12 cellular contexts compared by ENCODE assay signal in genomic region chr2:209476367-209477191, GRCh38. TPM values are rescaled to one million over a fixed set of nuclear protein-coding genes. Genes with fewer than 3 reads are reported as not detected.
DNase-seq lines count a peak whose midpoint lies in the region.
"Had no signal": no experiment of that assay in that cellular context is flagged by ENCODE, and none has a peak within 500 bp of the region (broad histone marks: within the 10 kb centered on the region; RNA-seq: fewer than 3 reads in every experiment).

No MANE protein-coding gene starts in this region.

- H3K9me3 ChIP-seq in GM23248 (ENCODE audit: low read depth) = no peaks in the 10 kb centered on the region

- peak; percentile 93 for DNase-seq in DMS153 (lab: John Stamatoyannopoulos, UW)
- DNase-seq in NCI-H2081 (lab: John Stamatoyannopoulos, UW) = peak; percentile 91 to 99
- peak in 40 of 56 donors; percentile 3 to 77 (median 40) for DNase-seq in amygdala (lab: John Stamatoyannopoulos, UW)
- DNase-seq in left kidney (ENCODE audit: low read depth, low spot score) = peak; percentile 93
- DNase-seq in SKM-1 treated with dmso at 0.1 percent for 144 hours (lab: John Stamatoyannopoulos, UW; ENCODE audit: unreplicated experiment) = no peak
- DNase-seq in SK-N-DZ (ENCODE audit: low spot score) = no peak
- no peak for DNase-seq in GM23248
- no peak for DNase-seq in HK-2 (ENCODE audit: unreplicated experiment)
- DNase-seq: activated naive CD4-positive, alpha-beta T cell treated with anti-CD3 and anti-CD28 coated beads, Interleukin-2, amount 10 ng/mL, durations not matched to agents 7 days and 5 days; CD4-positive, CD25-positive, alpha-beta regulatory T cell; glutamatergic neuron; naive thymus-derived CD4-positive, alpha-beta T cell had no signal

- in situ Hi-C loops in GM23248 (cut with MboI) = no loop called here

- H3K4me1 ChIP-seq in GM23248 (ENCODE audit: insufficient read depth) = peaks cover 30% of the 10 kb centered on the region

- H3K4me3 ChIP-seq in GM23248 = no peak overlapping the region

- no peaks in the 10 kb centered on the region for H3K36me3 ChIP-seq in GM23248 (ENCODE audit: low read depth)

- no peak overlapping the region for H3K4me2 ChIP-seq in GM23248 (ENCODE audit: unreplicated experiment)

- H3K79me2 ChIP-seq in GM23248 (ENCODE audit: insufficient read depth) = no peaks in the 10 kb centered on the region

- 61 to 66% methylated on average over 8 of the region's 8 CpGs for WGBS in GM23248 (ENCODE audit: low coverage in 1 of 2, low lambda C conversion rate in 2 of 2, missing lambda C conversion rate in 2 of 2), 2 experiments

- H3K27ac ChIP-seq in GM23248 = no peak overlapping the region

- no peak overlapping the region for H2AFZ ChIP-seq in GM23248

- peaks cover 29% of the 10 kb centered on the region for H3F3A ChIP-seq in GM23248 (ENCODE audit: insufficient read depth)

- H3K27me3 ChIP-seq in GM23248 (replicated peaks; ENCODE audit: insufficient read depth) = no peaks in the 10 kb centered on the region

- no peaks in the 10 kb centered on the region for H4K20me1 ChIP-seq in GM23248 (ENCODE audit: insufficient read depth)

- no peaks in the 10 kb centered on the region for H3K9me2 ChIP-seq in GM23248 (ENCODE audit: insufficient read depth)

- H3K9ac ChIP-seq in GM23248 = no peak overlapping the region

RNA-seq across cellular contexts. Expression of gene MAP2, which starts 52.7 kb away (rescaled TPM):
- 40.1 and 44.4 TPM in 2 replicates for polyA plus RNA-seq in SK-N-DZ (2014; cell fraction: cytosol; rRNA removed)
- 32.0 and 37.0 TPM in 2 replicates for polyA plus RNA-seq in SK-N-DZ (2014; cell fraction: nucleus; rRNA removed)
- 1.0 and 7.6 TPM in 2 replicates for total RNA-seq in GM23248 (2014; rRNA removed; shearing (Covaris generic))
- 1.1 and 1.3 TPM in 2 replicates for polyA plus RNA-seq in GM23248 (2016; fragmentation: Nextera tagmentation; extraction: Ambion mirVana)
- total RNA-seq: CD4-positive, CD25-positive, alpha-beta regulatory T cell had no signal

Comparison
In these comparisons a context has a peak if more than half of its experiments do, and no peak if none do; other contexts are left out.
1. DNase-seq: peak in DMS153 (single experiment), NCI-H2081 (2 of 2), amygdala (40 of 56) and left kidney (single experiment); none in SKM-1 treated with dmso at 0.1 percent for 144 hours (single experiment), SK-N-DZ (single experiment), GM23248 (single experiment) and HK-2 (single experiment).